Comparison of ENCODE assay signal across 1 cellular context in genomic region chr17:2511462-2512369, GRCh38.
A peak's percentile ranks its signal among the peaks of the same experiment; 100 is the strongest.
TF ChIP-seq lines count a peak whose summit lies in the region.

METTL16 (minus strand) TSS chr17:2511888; CDS start chr17:2502331, 9,557 bp downstream.

TF ChIP-seq in K562, 482 proteins besides CTCF, POLR2A, EP300 and RAD21 (continued from another document):
- TF ChIP-seq JUNB (CRISPR knock-in tag; conservative IDR thresholded peaks at IDR 0.05) (no peak), NKRF (IDR thresholded peaks at IDR 0.05; ENCODE audit: borderline replicate concordance) (peak; percentile 80; the same call in 1 of the 2 replicates), PRDM10 (IDR thresholded peaks at IDR 0.05; ENCODE audit: partially characterized antibody) (peak; percentile 35), AFF1 (IDR thresholded peaks at IDR 0.05; ENCODE audit: low read depth in 1 of 2, partially characterized antibody in 2 of 2) (peak in 1 of 2 experiments; percentile 4), TGIF2 (CRISPR knock-in tag; IDR thresholded peaks at IDR 0.05) (0 out of 2 replicates have a peak, but pooled peaks have one; percentile 39), POLR2H (tag; IDR thresholded peaks at IDR 0.05; ENCODE audit: low read depth) (peak; percentile 82), RBBP5 (IDR thresholded peaks at IDR 0.05; ENCODE audit: borderline replicate concordance, insufficient read depth, low read length, poor library complexity, severe bottlenecking) (peak; percentile 73), GABPB1 (CRISPR knock-in tag; IDR thresholded peaks at IDR 0.05) (peak; percentile 58; the same call in 1 of the 2 replicates), CBX8 (IDR thresholded peaks at IDR 0.05; ENCODE audit: borderline replicate concordance, extremely low read depth, low read depth, low read length, poor library complexity, severe bottlenecking) (no peak)
